ENCODE assay signal across 8 cellular contexts in the genomic region with DNA sequence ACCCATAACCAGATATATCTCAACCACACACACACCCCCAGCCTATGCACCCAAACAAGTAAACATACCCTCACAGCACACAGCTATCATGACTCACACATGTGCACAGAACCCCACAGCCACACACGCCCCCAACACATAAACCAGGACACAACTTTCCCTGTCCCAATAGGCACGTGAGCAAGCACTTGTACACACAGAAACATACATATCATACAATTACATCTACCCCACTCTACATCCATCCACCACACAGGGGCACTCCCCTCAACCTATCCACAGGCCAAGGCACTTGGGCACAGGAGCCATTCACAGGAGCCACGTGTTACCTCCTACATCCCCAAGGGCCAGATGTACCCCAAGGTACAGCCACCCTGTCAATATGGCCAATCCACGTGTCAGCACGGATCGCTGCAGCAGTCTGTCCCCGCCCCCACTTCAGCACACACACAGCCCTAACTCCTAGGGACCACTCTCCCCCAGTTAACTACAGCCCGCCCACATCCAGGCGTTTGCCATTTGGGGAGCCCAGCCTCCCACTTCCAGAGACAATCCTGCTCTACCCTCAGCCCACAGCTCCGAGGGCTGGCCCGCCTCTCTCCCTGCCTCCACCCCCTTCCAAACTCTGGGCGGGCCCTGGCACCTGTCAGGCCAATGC.
DNase-seq lines count a peak whose midpoint lies in the region; ATAC-seq and TF ChIP-seq lines count a peak whose summit lies in the region.

No MANE protein-coding gene starts in this region.

- intact Hi-C loops in aorta (cut with DNase I) = loop anchor here in 1 of 2 donors (2.0 kb wide), 1 partner anchor 65 kb away; no protein-coding TSS in a partner anchor

- H3K27me3 ChIP-seq in HUES64 (ENCODE audit: insufficient read depth, low read length) = peaks cover 45% of the 10 kb centered on the region
- H3K27me3 ChIP-seq in gastroesophageal sphincter = peaks cover 21% of the 10 kb centered on the region
- no peaks in the 10 kb centered on the region for H3K27me3 ChIP-seq in aorta (ENCODE audit: control insufficient read depth in 1 of 2, insufficient read depth in 2 of 2, low read length in 1 of 2)

- DNase-seq in NCI-H526 (lab: John Stamatoyannopoulos, UW) (no peak), retina (no peak), aorta (no peak), NCI-H2029 (lab: John Stamatoyannopoulos, UW) (no peak)

- H3K4me1 ChIP-seq in HUES64 (ENCODE audit: insufficient read depth, low read length) (peaks cover 6% of the 10 kb centered on the region; the same call in 1 of the 2 replicates), gastroesophageal sphincter (peaks cover 0 to 66% (median 25%) of the 10 kb centered on the region in 3 donors), aorta (ENCODE audit: control insufficient read depth in 1 of 2, insufficient read depth in 2 of 2, low read length in 2 of 2) (no peaks in the 10 kb centered on the region)

- TF ChIP-seq POLR2A in gastroesophageal sphincter (IDR thresholded peaks at IDR 0.05) = no peak

- H3K27ac ChIP-seq in HUES64 (ENCODE audit: low read depth, low read length) (no peak overlapping the region), gastroesophageal sphincter (peak overlapping the region in 3 of 4 donors; percentile 27 to 72 (median 46)), aorta (ENCODE audit: low read depth in 1 of 2, low read length in 2 of 2) (no peak overlapping the region)

- TF ChIP-seq EP300 in gastroesophageal sphincter (IDR thresholded peaks at IDR 0.05) = no peak

- H3K9ac ChIP-seq in HUES64 (ENCODE audit: low read depth, low read length) = no peak overlapping the region

- ATAC-seq in GM18499 (IDR thresholded peaks at IDR 0.05; ENCODE audit: insufficient read depth, unreplicated experiment) = peak; percentile 7
- ATAC-seq in GM21576 (IDR thresholded peaks at IDR 0.05; ENCODE audit: unreplicated experiment) = peak; percentile 24
- ATAC-seq in gastroesophageal sphincter = no peak
- ATAC-seq in aorta (ENCODE audit: low FRiP score) = no peak

- 24% methylated on average over 11 of the region's 12 CpGs for WGBS in HUES64
- WGBS in gastroesophageal sphincter (ENCODE audit: low coverage in 1 of 2), 2 donors = 71 to 81% methylated on average over 4 to 7 of the region's 12 CpGs
- 88% methylated on average over 10 to 12 of the region's 12 CpGs for WGBS in aorta, 2 donors

- no peak for TF ChIP-seq CTCF in gastroesophageal sphincter (IDR thresholded peaks at IDR 0.05)

- H3K4me3 ChIP-seq in HUES64 (ENCODE audit: low read length) (peak overlapping the region; percentile 60; the same call in 1 of the 2 replicates), gastroesophageal sphincter (peak overlapping the region in 1 of 2 donors; percentile 53), aorta (ENCODE audit: low read length in 2 of 2) (no peak overlapping the region)

- no peaks in the 10 kb centered on the region for H3K36me3 ChIP-seq in HUES64 (ENCODE audit: insufficient read depth, low read length)
- H3K36me3 ChIP-seq in gastroesophageal sphincter = no peaks in the 10 kb centered on the region
- no peaks in the 10 kb centered on the region for H3K36me3 ChIP-seq in aorta (ENCODE audit: control insufficient read depth in 1 of 2, insufficient read depth in 2 of 2, low read length in 1 of 2)

- no peaks in the 10 kb centered on the region for H3K9me3 ChIP-seq in HUES64 (ENCODE audit: insufficient read depth, low read depth, low read length)
- no peaks in the 10 kb centered on the region for H3K9me3 ChIP-seq in gastroesophageal sphincter
- no peaks in the 10 kb centered on the region for H3K9me3 ChIP-seq in aorta (ENCODE audit: control insufficient read depth, low read length)

Comparison
In these comparisons a context has a peak if more than half of its experiments do, and no peak if none do; other contexts are left out.
1. ATAC-seq: peak in GM18499 (single experiment) and GM21576 (single experiment); none in gastroesophageal sphincter (single experiment) and aorta (single experiment).
2. H3K27ac ChIP-seq: peak in gastroesophageal sphincter (3 of 4); none in HUES64 (single experiment) and aorta (0 of 2).